ENCODE assay signal across 26 cellular contexts in the genomic region with DNA sequence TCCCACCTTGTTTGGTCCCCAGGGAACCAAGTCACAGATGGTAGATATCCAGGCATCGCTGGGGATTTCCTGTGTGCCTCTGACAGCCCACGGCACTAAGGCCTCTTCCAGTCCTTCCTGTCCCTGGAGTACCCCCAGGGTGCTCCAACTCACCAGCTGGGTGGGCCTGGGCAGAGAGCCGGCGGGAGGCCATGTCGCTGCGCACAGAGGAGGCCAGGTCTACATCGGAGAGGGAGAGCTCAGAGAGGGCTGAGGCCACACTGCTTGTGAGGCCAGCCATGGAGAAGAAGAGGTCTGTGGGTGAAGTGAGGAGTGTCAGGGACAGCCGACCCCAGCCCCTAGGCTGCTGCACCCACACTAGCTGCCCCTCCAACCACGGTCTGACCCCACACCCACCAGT. TPM values are rescaled to one million over a fixed set of nuclear protein-coding genes. Genes with fewer than 3 reads are reported as not detected.
"Had no signal": no experiment of that assay in that cellular context is flagged by ENCODE, and none has a peak within 500 bp of the region (broad histone marks: within the 10 kb centered on the region; RNA-seq: fewer than 3 reads in every experiment).

No MANE protein-coding gene starts in this region.

- H3K27ac Mint-ChIP-seq: activated CD8-positive, alpha-beta T cell treated with anti-CD3 and anti-CD28 coated beads, Interleukin-2, amount 10 ng/mL, durations not matched to agents 7 days and 5 days; brain had no signal

- DNase-seq: activated CD4-positive, alpha-beta T cell treated with anti-CD3 and anti-CD28 coated beads for 4 hours; activated CD8-positive, alpha-beta memory T cell treated with anti-CD3 and anti-CD28 coated beads, Interleukin-2, amount 50 U/mL, for 48 hours; activated CD8-positive, alpha-beta T cell treated with anti-CD3 and anti-CD28 coated beads, Interleukin-2, amount 10 ng/mL, durations not matched to agents 7 days and 5 days; activated gamma-delta T cell; activated T-cell treated with anti-CD3 and anti-CD28 coated beads, Interleukin-2, amount 50 U/mL, for 1 hour; amygdala; MG63; MV-4-11; NCI-H1092 treated with DMSO at 0.1 percent for 48 hours; NCI-H1417 treated with DMSO at 0.1 percent for 48 hours; NCI-H1694 treated with DMSO at 0.1 percent for 48 hours; NCI-H2029 treated with DMSO at 0.1 percent for 48 hours; NCI-H345; NCI-H510A; NCI-H526 treated with DMSO at 0.1 percent for 48 hours; Peyer's patch; SHP77; SW 1271 had no signal

- H3K27me3 Mint-ChIP-seq: brain; central memory CD8-positive, alpha-beta T cell had no signal

- ATAC-seq: activated CD4-positive, CD25-positive, alpha-beta regulatory T cell treated with anti-CD3 and anti-CD28 coated beads, Interleukin-2, amount 50 U/mL, for 24 hours; activated CD8-positive, alpha-beta T cell treated with anti-CD3 and anti-CD28 coated beads, Interleukin-2, amount 10 ng/mL, durations not matched to agents 7 days and 5 days; activated naive CD4-positive, alpha-beta T cell treated with anti-CD3 and anti-CD28 coated beads, Interleukin-2, amount 50 U/mL, for 72 hours; SK-N-SH treated with all-trans-retinoic acid at 6 μM for 48 hours had no signal

- H3K36me3 ChIP-seq: MG63 had no signal

- H3K36me3 Mint-ChIP-seq: activated naive CD4-positive, alpha-beta T cell treated with anti-CD3 and anti-CD28 coated beads, Interleukin-2, amount 50 U/mL, for 72 hours had no signal

- H3K27ac ChIP-seq: Peyer's patch, SJSA1 had no signal

- H3K9me3 Mint-ChIP-seq: activated naive CD4-positive, alpha-beta T cell treated with anti-CD3 and anti-CD28 coated beads, Interleukin-2, amount 50 U/mL, for 72 hours; brain; central memory CD8-positive, alpha-beta T cell had no signal

- H3K4me3 Mint-ChIP-seq: activated CD8-positive, alpha-beta T cell treated with anti-CD3 and anti-CD28 coated beads, Interleukin-2, amount 10 ng/mL, durations not matched to agents 7 days and 5 days; brain; central memory CD8-positive, alpha-beta T cell had no signal

- H3K4me3 ChIP-seq: MG63, Peyer's patch, SJSA1 had no signal

- H3K9me3 ChIP-seq: MG63, Peyer's patch, SJSA1 had no signal

- H3K27me3 ChIP-seq: MG63, Peyer's patch, SJSA1 had no signal

RNA-seq across cellular contexts. Expression of a gene that starts 24.0 kb away (rescaled TPM):
- total RNA-seq: activated CD8-positive, alpha-beta T cell treated with anti-CD3 and anti-CD28 coated beads, Interleukin-2, amount 10 ng/mL, durations not matched to agents 7 days and 5 days; activated naive CD4-positive, alpha-beta T cell treated with anti-CD3 and anti-CD28 coated beads, Interleukin-2, amount 50 U/mL, for 72 hours; astrocyte; Peyer's patch; SJSA1; T-helper 1 cell treated with Interleukin-12 subunit alpha and Interleukin-12 subunit beta and Interleukin-4 antibody, amounts not matched to agents 30 ng/mL and 1 ng/mL, for 36 hours had no signal
